ENCODE assay signal across 1 cellular context in the genomic region with DNA sequence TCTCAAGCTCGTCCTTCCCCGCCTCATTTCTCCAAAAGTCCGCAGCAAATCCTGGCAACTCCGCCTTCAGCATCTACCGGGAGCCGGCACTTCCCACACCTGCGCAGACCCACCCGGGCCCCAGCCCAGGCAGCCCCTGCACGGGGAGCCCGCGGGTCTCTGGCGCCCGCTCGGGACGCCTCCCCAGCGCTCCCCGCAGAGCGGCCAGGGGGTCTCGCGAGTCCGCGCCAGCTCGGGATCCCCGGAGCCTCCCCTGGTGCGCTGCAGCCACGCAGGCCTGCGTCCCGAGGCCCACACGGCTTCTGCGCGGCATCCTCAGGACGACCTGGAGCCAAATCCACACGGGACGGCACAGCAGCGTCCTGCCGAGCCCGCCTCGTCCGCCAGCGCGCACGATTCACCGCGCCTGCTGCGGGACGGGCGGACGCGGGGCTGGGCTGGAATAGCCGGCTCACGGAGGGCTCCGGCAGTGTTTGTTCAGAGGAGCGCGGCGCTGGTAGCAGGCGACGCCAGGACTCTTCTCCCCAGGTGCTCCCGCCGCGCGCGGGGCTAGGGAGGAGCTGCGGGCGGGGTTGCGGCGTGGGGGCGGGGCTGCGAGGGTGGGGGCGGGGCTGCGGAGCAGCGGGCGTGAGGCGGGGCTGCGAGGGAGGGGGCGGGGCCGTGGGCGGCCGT.
TF ChIP-seq lines count a peak whose summit lies in the region.

No MANE protein-coding gene starts in this region.

TF ChIP-seq in H1, 55 proteins besides CTCF, POLR2A, EP300 and RAD21:
- TF ChIP-seq EGR1 (IDR thresholded peaks at IDR 0.05; ENCODE audit: borderline replicate concordance, low read depth, low read length), result no peak
- TF ChIP-seq RNF2 (IDR thresholded peaks at IDR 0.05; ENCODE audit: borderline replicate concordance, low read depth, low read length, missing control alignments, poor library complexity, severe bottlenecking), result no peak
- no peak for TF ChIP-seq HDAC6 (IDR thresholded peaks at IDR 0.05; ENCODE audit: low read depth, low read length)
- TF ChIP-seq CREB1 (IDR thresholded peaks at IDR 0.05), result no peak
- TF ChIP-seq KDM1A (IDR thresholded peaks at IDR 0.05; ENCODE audit: borderline replicate concordance, low read length), result no peak
- no peak for TF ChIP-seq GABPA (IDR thresholded peaks at IDR 0.05; ENCODE audit: borderline replicate concordance, insufficient read depth, low read length)
- TF ChIP-seq, protein P1, sequence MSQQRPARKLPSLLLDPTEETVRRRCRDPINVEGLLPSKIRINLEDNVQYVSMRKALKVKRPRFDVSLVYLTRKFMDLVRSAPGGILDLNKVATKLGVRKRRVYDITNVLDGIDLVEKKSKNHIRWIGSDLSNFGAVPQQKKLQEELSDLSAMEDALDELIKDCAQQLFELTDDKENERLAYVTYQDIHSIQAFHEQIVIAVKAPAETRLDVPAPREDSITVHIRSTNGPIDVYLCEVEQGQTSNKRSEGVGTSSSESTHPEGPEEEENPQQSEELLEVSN (IDR thresholded peaks at IDR 0.05), result 0 out of 2 replicates have a peak, but pooled peaks have one; percentile 46
- TF ChIP-seq, protein P2, sequence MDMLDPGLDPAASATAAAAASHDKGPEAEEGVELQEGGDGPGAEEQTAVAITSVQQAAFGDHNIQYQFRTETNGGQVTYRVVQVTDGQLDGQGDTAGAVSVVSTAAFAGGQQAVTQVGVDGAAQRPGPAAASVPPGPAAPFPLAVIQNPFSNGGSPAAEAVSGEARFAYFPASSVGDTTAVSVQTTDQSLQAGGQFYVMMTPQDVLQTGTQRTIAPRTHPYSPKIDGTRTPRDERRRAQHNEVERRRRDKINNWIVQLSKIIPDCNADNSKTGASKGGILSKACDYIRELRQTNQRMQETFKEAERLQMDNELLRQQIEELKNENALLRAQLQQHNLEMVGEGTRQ (IDR thresholded peaks at IDR 0.05; ENCODE audit: low read length), result no peak
- TF ChIP-seq SIRT6 (IDR thresholded peaks at IDR 0.05; ENCODE audit: low read length), result no peak
- TF ChIP-seq SUZ12 (IDR thresholded peaks at IDR 0.05; ENCODE audit: low read length), result 0 out of 2 replicates have a peak, but pooled peaks have one; percentile 38
- TF ChIP-seq SAP30 (IDR thresholded peaks at IDR 0.05; ENCODE audit: insufficient read depth, insufficient replicate concordance, low read length), result no peak
- no peak for TF ChIP-seq HDAC2 (IDR thresholded peaks at IDR 0.05; ENCODE audit: borderline replicate concordance in 1 of 2, low read depth in 2 of 2, low read length in 2 of 2)
- TF ChIP-seq CHD1 (IDR thresholded peaks at IDR 0.05; ENCODE audit: low read depth, low read length), result no peak
- no peak for TF ChIP-seq ZNF274 (IDR thresholded peaks at IDR 0.05; ENCODE audit: borderline replicate concordance, extremely low read depth, low read length)
- TF ChIP-seq POLR2AphosphoS5 (IDR thresholded peaks at IDR 0.05; ENCODE audit: low read depth, low read length), result no peak
- peak; percentile 54 for TF ChIP-seq BACH1 (IDR thresholded peaks at IDR 0.05; ENCODE audit: low read length)
- no peak for TF ChIP-seq CHD2 (IDR thresholded peaks at IDR 0.05; ENCODE audit: low read length)
- no peak; the same call in none of the 2 replicates for TF ChIP-seq MAX (IDR thresholded peaks at IDR 0.05)
- no peak for TF ChIP-seq PHF8 (conservative IDR thresholded peaks at IDR 0.05; ENCODE audit: low read depth, low read length)
- no peak for TF ChIP-seq RXRA (IDR thresholded peaks at IDR 0.05; ENCODE audit: insufficient read depth, low read depth, low read length)
- no peak for TF ChIP-seq GTF2F1 (IDR thresholded peaks at IDR 0.05; ENCODE audit: borderline replicate concordance, low read depth, low read length)
- TF ChIP-seq TCF12 (IDR thresholded peaks at IDR 0.05; ENCODE audit: low read depth, low read length), result no peak
- TF ChIP-seq, protein P3, sequence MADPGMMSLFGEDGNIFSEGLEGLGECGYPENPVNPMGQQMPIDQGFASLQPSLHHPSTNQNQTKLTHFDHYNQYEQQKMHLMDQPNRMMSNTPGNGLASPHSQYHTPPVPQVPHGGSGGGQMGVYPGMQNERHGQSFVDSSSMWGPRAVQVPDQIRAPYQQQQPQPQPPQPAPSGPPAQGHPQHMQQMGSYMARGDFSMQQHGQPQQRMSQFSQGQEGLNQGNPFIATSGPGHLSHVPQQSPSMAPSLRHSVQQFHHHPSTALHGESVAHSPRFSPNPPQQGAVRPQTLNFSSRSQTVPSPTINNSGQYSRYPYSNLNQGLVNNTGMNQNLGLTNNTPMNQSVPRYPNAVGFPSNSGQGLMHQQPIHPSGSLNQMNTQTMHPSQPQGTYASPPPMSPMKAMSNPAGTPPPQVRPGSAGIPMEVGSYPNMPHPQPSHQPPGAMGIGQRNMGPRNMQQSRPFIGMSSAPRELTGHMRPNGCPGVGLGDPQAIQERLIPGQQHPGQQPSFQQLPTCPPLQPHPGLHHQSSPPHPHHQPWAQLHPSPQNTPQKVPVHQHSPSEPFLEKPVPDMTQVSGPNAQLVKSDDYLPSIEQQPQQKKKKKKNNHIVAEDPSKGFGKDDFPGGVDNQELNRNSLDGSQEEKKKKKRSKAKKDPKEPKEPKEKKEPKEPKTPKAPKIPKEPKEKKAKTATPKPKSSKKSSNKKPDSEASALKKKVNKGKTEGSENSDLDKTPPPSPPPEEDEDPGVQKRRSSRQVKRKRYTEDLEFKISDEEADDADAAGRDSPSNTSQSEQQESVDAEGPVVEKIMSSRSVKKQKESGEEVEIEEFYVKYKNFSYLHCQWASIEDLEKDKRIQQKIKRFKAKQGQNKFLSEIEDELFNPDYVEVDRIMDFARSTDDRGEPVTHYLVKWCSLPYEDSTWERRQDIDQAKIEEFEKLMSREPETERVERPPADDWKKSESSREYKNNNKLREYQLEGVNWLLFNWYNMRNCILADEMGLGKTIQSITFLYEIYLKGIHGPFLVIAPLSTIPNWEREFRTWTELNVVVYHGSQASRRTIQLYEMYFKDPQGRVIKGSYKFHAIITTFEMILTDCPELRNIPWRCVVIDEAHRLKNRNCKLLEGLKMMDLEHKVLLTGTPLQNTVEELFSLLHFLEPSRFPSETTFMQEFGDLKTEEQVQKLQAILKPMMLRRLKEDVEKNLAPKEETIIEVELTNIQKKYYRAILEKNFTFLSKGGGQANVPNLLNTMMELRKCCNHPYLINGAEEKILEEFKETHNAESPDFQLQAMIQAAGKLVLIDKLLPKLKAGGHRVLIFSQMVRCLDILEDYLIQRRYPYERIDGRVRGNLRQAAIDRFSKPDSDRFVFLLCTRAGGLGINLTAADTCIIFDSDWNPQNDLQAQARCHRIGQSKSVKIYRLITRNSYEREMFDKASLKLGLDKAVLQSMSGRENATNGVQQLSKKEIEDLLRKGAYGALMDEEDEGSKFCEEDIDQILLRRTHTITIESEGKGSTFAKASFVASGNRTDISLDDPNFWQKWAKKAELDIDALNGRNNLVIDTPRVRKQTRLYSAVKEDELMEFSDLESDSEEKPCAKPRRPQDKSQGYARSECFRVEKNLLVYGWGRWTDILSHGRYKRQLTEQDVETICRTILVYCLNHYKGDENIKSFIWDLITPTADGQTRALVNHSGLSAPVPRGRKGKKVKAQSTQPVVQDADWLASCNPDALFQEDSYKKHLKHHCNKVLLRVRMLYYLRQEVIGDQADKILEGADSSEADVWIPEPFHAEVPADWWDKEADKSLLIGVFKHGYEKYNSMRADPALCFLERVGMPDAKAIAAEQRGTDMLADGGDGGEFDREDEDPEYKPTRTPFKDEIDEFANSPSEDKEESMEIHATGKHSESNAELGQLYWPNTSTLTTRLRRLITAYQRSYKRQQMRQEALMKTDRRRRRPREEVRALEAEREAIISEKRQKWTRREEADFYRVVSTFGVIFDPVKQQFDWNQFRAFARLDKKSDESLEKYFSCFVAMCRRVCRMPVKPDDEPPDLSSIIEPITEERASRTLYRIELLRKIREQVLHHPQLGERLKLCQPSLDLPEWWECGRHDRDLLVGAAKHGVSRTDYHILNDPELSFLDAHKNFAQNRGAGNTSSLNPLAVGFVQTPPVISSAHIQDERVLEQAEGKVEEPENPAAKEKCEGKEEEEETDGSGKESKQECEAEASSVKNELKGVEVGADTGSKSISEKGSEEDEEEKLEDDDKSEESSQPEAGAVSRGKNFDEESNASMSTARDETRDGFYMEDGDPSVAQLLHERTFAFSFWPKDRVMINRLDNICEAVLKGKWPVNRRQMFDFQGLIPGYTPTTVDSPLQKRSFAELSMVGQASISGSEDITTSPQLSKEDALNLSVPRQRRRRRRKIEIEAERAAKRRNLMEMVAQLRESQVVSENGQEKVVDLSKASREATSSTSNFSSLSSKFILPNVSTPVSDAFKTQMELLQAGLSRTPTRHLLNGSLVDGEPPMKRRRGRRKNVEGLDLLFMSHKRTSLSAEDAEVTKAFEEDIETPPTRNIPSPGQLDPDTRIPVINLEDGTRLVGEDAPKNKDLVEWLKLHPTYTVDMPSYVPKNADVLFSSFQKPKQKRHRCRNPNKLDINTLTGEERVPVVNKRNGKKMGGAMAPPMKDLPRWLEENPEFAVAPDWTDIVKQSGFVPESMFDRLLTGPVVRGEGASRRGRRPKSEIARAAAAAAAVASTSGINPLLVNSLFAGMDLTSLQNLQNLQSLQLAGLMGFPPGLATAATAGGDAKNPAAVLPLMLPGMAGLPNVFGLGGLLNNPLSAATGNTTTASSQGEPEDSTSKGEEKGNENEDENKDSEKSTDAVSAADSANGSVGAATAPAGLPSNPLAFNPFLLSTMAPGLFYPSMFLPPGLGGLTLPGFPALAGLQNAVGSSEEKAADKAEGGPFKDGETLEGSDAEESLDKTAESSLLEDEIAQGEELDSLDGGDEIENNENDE (IDR thresholded peaks at IDR 0.05; ENCODE audit: insufficient replicate concordance, low read length), result no peak
- TF ChIP-seq KDM4A (IDR thresholded peaks at IDR 0.05; ENCODE audit: low read depth, low read length, severe bottlenecking), result peak; percentile 84
- peak; percentile 60 for TF ChIP-seq CTBP2 (IDR thresholded peaks at IDR 0.05; ENCODE audit: borderline replicate concordance, insufficient read depth, insufficient read length, low read length)
- TF ChIP-seq SIX5 (IDR thresholded peaks at IDR 0.05; ENCODE audit: low read depth, low read length), result no peak
- peak; percentile 58 for TF ChIP-seq EZH2 (IDR thresholded peaks at IDR 0.05; ENCODE audit: low read depth, low read length, severe bottlenecking)
- no peak for TF ChIP-seq SP1 (IDR thresholded peaks at IDR 0.05; ENCODE audit: low read depth, low read length)
- TF ChIP-seq YY1 (IDR thresholded peaks at IDR 0.05; ENCODE audit: low read depth, low read length), result no peak
- no peak for TF ChIP-seq RFX5 (IDR thresholded peaks at IDR 0.05; ENCODE audit: borderline replicate concordance, low read depth, low read length)
